9 cellular contexts compared by ENCODE assay signal in the genomic region with DNA sequence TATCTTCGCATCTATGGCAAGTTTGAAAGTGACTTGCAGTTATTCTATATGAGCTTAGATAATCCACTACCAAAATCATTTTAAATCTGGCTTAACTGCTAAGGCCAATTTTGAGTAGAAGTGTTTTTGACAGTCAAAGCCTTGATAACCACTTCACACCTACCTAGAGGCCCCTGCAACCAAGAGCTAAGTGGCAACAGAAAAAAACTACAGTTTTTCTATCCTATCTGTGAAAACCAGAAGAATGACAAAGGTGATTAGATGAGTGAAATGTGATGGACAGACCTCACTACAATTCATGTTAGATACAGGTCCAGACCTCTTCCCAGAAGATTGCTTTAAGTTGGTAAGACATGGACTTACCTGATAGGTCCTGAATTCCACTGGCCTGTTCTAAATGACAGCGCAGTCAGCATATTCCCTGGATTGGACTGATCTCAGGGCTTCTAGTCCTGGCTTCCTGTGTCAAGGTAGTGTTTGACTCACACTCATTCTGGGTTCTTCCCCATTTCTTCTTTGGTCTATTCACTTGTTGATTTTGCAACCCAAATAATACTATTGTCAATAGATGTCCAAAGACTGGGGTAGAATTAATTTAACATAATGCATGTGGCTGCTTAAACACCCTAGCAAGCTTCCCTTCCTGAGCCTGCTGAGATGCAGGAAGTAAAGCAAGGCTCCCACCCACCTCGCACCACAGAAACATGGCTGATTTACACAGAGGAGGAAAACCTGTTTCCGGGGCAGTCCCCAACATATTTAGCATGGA.
DNase-seq lines count a peak whose midpoint lies in the region; ATAC-seq lines count a peak whose summit lies in the region.
"Had no signal": no experiment of that assay in that cellular context is flagged by ENCODE, and none has a peak within 500 bp of the region (broad histone marks: within the 10 kb centered on the region; RNA-seq: fewer than 3 reads in every experiment).

No MANE protein-coding gene starts in this region.

- DNase-seq in Kasumi-1 (lab: John Stamatoyannopoulos, UW) (peak; percentile 79 to 83), activated gamma-delta T cell treated with Interleukin-2 at 50 U/mL for 16 hours (no peak), C1 segment of cervical spinal cord (lab: John Stamatoyannopoulos, UW) (no peak), NCI-H1694 treated with DMSO at 0.1 percent for 48 hours (lab: John Stamatoyannopoulos, UW) (no peak)
- peak; percentile 22 for DNase-seq in activated naive CD4-positive, alpha-beta T cell treated with anti-CD3 and anti-CD28 coated beads, Interleukin-2, amount 50 U/mL, for 16 hours
- peak; percentile 7 to 28 for DNase-seq in stimulated activated CD8-positive, alpha-beta memory T cell treated with anti-CD3 and anti-CD28 coated beads, Interleukin-2, amount 100 ng/mL, for 48 hours (ENCODE audit: low read depth in 2 of 2)
- DNase-seq: activated CD4-positive, CD25-positive, alpha-beta regulatory T cell; NCI-H187 treated with DMSO at 0.1 percent for 48 hours had no signal

- peak; percentile 63 for ATAC-seq in GM21360 (IDR thresholded peaks at IDR 0.05; ENCODE audit: unreplicated experiment)

Comparison
In these comparisons a context has a peak if more than half of its experiments do, and no peak if none do; other contexts are left out.
1. DNase-seq: peak in Kasumi-1 (2 of 2), activated naive CD4-positive, alpha-beta T cell treated with anti-CD3 and anti-CD28 coated beads, Interleukin-2, amount 50 U/mL, for 16 hours (single experiment) and stimulated activated CD8-positive, alpha-beta memory T cell treated with anti-CD3 and anti-CD28 coated beads, Interleukin-2, amount 100 ng/mL, for 48 hours (2 of 2); none in activated gamma-delta T cell treated with Interleukin-2 at 50 U/mL for 16 hours (single experiment), C1 segment of cervical spinal cord (0 of 14) and NCI-H1694 treated with DMSO at 0.1 percent for 48 hours (single experiment).